14 cellular contexts compared by ENCODE assay signal in genomic region chr10:66747451-66747850, GRCh38.
DNase-seq lines count a peak whose midpoint lies in the region; ATAC-seq and TF ChIP-seq lines count a peak whose summit lies in the region.
"Had no signal": no experiment of that assay in that cellular context is flagged by ENCODE, and none has a peak within 500 bp of the region (broad histone marks: within the 10 kb centered on the region; RNA-seq: fewer than 3 reads in every experiment).

No MANE protein-coding gene starts in this region.

- POLR2A ChIA-PET in PC-3 (lab: Charles Lee; ENCODE audit: unreplicated experiment) = interaction anchor here (0.6 kb wide), 1 partner anchor 50 kb away, joined by 3 read pairs; no protein-coding TSS in a partner anchor

- no peaks in the 10 kb centered on the region for H3K9me2 ChIP-seq in PC-3 (replicated peaks; ENCODE audit: low read length)

- intact Hi-C loops in PC-3 (cut with micrococcal nuclease) = loop anchor here (1.0 to 5.0 kb wide), 5 partner anchors 79 to 470 kb away; no protein-coding TSS in a partner anchor

- no peak overlapping the region for H3K4me3 ChIP-seq in PC-3 (ENCODE audit: low read length)
- H3K4me3 ChIP-seq in cardiac fibroblast (replicated peaks in 1 of 2; ENCODE audit: low read depth in 2 of 2, low read length in 2 of 2) = no peak overlapping the region

- H3K9ac ChIP-seq in PC-3 (ENCODE audit: low read length) = peak overlapping the region; percentile 7; the same call in 1 of the 2 replicates

- no peaks in the 10 kb centered on the region for H3K9me3 ChIP-seq in PC-3 (ENCODE audit: low read length)

- peak overlapping the region; percentile 17 for H2AFZ ChIP-seq in PC-3 (ENCODE audit: low read length)

- H3F3A ChIP-seq in PC-3 (ENCODE audit: low read length, unreplicated experiment) = peaks cover 4% of the 10 kb centered on the region

- no peaks in the 10 kb centered on the region for H4K20me1 ChIP-seq in PC-3 (ENCODE audit: low read length)

- BruUV-seq in PC-3 (replicated peaks; lab: Mats Ljungman, UMichigan) = no TSS peak

- peak overlapping the region; percentile 47 for H3K4me2 ChIP-seq in PC-3 (ENCODE audit: low read length)

- no peaks in the 10 kb centered on the region for H3K27me3 ChIP-seq in PC-3 (ENCODE audit: low read length)

- CTCF ChIA-PET in PC-3 (lab: Charles Lee) = interaction anchor here (0.5 to 1.9 kb wide), 7 partner anchors 67 to 774 kb away, joined by 3 to 17 read pairs (median 4); partner anchors contain the start of gene LRRTM3

- H3K27ac ChIP-seq in PC-3 (ENCODE audit: low read length) = peak overlapping the region; percentile 68

- no peaks in the 10 kb centered on the region for H3K79me2 ChIP-seq in PC-3 (ENCODE audit: low read length)

- peaks cover 26% of the 10 kb centered on the region for H3K4me1 ChIP-seq in PC-3 (ENCODE audit: insufficient read depth, low read length)

- peak; percentile 32 for DNase-seq in Daoy (ENCODE audit: low read depth)
- peak; percentile 100 for DNase-seq in PC-3
- peak; percentile 65 to 92 for DNase-seq in cardiac fibroblast (ENCODE audit: low read depth in 2 of 2)
- peak; percentile 79 for DNase-seq in myocyte (ENCODE audit: low read depth)
- no peak for DNase-seq in middle frontal gyrus (ENCODE audit: extremely low spot score, low spot score)
- DNase-seq in GOT3 (lab: John Stamatoyannopoulos, UW) = no peak
- DNase-seq: activated T-cell treated with anti-CD3 and anti-CD28 coated beads for 4 hours; CD8-positive, alpha-beta T cell; erythroblast; HCEC 1CT; immature natural killer cell; Karpas-422 had no signal

- ATAC-seq in PC-3 (peak; percentile 89), GM21381 (IDR thresholded peaks at IDR 0.05; ENCODE audit: unreplicated experiment) (no peak), GM18519 (IDR thresholded peaks at IDR 0.05; ENCODE audit: low FRiP score, unreplicated experiment) (no peak)
- ATAC-seq: CD8-positive, alpha-beta T cell had no signal

- no peaks in the 10 kb centered on the region for H3K36me3 ChIP-seq in PC-3 (ENCODE audit: low read depth, low read length)

- TF ChIP-seq CTCF in PC-3 (conservative IDR thresholded peaks at IDR 0.05; ENCODE audit: low read depth, low read length) (no peak), cardiac fibroblast (IDR thresholded peaks at IDR 0.05; ENCODE audit: low read depth, low read length) (no peak)

Comparison
In these comparisons a context has a peak if more than half of its experiments do, and no peak if none do; other contexts are left out.
1. DNase-seq: peak in Daoy (single experiment), PC-3 (single experiment), cardiac fibroblast (2 of 2) and myocyte (single experiment); none in middle frontal gyrus (single experiment) and GOT3 (single experiment).